ENCODE assay signal across 20 cellular contexts in genomic region chr5:39113354-39113953, GRCh38.
"Had no signal": no experiment of that assay in that cellular context is flagged by ENCODE, and none has a peak within 500 bp of the region (broad histone marks: within the 10 kb centered on the region; RNA-seq: fewer than 3 reads in every experiment).

No MANE protein-coding gene starts in this region.

- H3K4me1 ChIP-seq: lower lobe of right lung had no signal

- H3K4me3 Mint-ChIP-seq: activated naive CD4-positive, alpha-beta T cell treated with anti-CD3 and anti-CD28 coated beads, Interleukin-2, amount 10 ng/mL, durations not matched to agents 7 days and 5 days; activated T-helper 17 cell treated with anti-CD3 and anti-CD28 coated beads, Interleukin-2, amount 50 U/mL, for 72 hours; effector memory CD8-positive, alpha-beta T cell; naive thymus-derived CD8-positive, alpha-beta T cell; stimulated activated effector memory CD8-positive, alpha-beta T cell treated with anti-CD3 and anti-CD28 coated beads, Interleukin-12 subunit alpha, Interleukin-12 subunit beta, amount 100 ng/mL, for 72 hours had no signal

- H3K27ac ChIP-seq: adrenal gland, cardiac muscle cell, hepatocyte, lower lobe of right lung, ovary, stomach, upper lobe of left lung had no signal

- H3K9me3 ChIP-seq: adrenal gland, lower lobe of right lung, ovary, stomach, upper lobe of left lung had no signal

- H3K4me2 ChIP-seq: hepatocyte, smooth muscle cell had no signal

- H3K27me3 Mint-ChIP-seq: activated naive CD4-positive, alpha-beta T cell treated with anti-CD3 and anti-CD28 coated beads, Interleukin-2, amount 10 ng/mL, durations not matched to agents 7 days and 5 days; activated T-helper 17 cell treated with anti-CD3 and anti-CD28 coated beads, Interleukin-2, amount 50 U/mL, for 72 hours; effector memory CD8-positive, alpha-beta T cell; naive thymus-derived CD8-positive, alpha-beta T cell had no signal

- ATAC-seq: activated T-helper 17 cell treated with anti-CD3 and anti-CD28 coated beads, Interleukin-2, amount 50 U/mL, for 72 hours; effector memory CD8-positive, alpha-beta T cell; left cardiac atrium; lower lobe of right lung; naive thymus-derived CD8-positive, alpha-beta T cell; sciatic nerve; stimulated activated effector memory CD8-positive, alpha-beta T cell treated with anti-CD3 and anti-CD28 coated beads, Interleukin-12 subunit alpha, Interleukin-12 subunit beta, amount 100 ng/mL, for 72 hours had no signal

- H3K79me2 ChIP-seq: hepatocyte had no signal

- H3K4me3 ChIP-seq: adrenal gland, cardiac muscle cell, hepatocyte, lower lobe of right lung, ovary, smooth muscle cell, stomach, upper lobe of left lung had no signal

- H3K36me3 ChIP-seq: adrenal gland, cardiac muscle cell, ovary had no signal

- H3K27me3 ChIP-seq: adrenal gland, cardiac muscle cell, hepatocyte, ovary, stomach, upper lobe of left lung had no signal

- H3K27ac Mint-ChIP-seq: activated naive CD4-positive, alpha-beta T cell treated with anti-CD3 and anti-CD28 coated beads, Interleukin-2, amount 10 ng/mL, durations not matched to agents 7 days and 5 days; activated T-helper 17 cell treated with anti-CD3 and anti-CD28 coated beads, Interleukin-2, amount 50 U/mL, for 72 hours; stimulated activated effector memory CD8-positive, alpha-beta T cell treated with anti-CD3 and anti-CD28 coated beads, Interleukin-12 subunit alpha, Interleukin-12 subunit beta, amount 100 ng/mL, for 72 hours had no signal

- H3K9me3 Mint-ChIP-seq: activated naive CD4-positive, alpha-beta T cell treated with anti-CD3 and anti-CD28 coated beads, Interleukin-2, amount 10 ng/mL, durations not matched to agents 7 days and 5 days; activated T-helper 17 cell treated with anti-CD3 and anti-CD28 coated beads, Interleukin-2, amount 50 U/mL, for 72 hours; effector memory CD8-positive, alpha-beta T cell; naive thymus-derived CD8-positive, alpha-beta T cell; stimulated activated effector memory CD8-positive, alpha-beta T cell treated with anti-CD3 and anti-CD28 coated beads, Interleukin-12 subunit alpha, Interleukin-12 subunit beta, amount 100 ng/mL, for 72 hours had no signal

- H2AFZ ChIP-seq: hepatocyte had no signal

- DNase-seq: activated CD4-positive, alpha-beta T cell treated with anti-CD3 and anti-CD28 coated beads, Interleukin-2, amount 50 U/mL, for 4 hours; activated CD4-positive, CD25-positive, alpha-beta regulatory T cell treated with anti-CD3 and anti-CD28 coated beads, Interleukin-2, amount 50 U/mL, for 72 hours; activated naive CD4-positive, alpha-beta T cell treated with anti-CD3 and anti-CD28 coated beads, Interleukin-2, amount 10 ng/mL, durations not matched to agents 7 days and 5 days; activated T-cell treated with anti-CD3 and anti-CD28 coated beads for 4 hours; adrenal gland; effector memory CD8-positive, alpha-beta T cell; left cardiac atrium; lower lobe of right lung; naive thymus-derived CD8-positive, alpha-beta T cell; ovary; stimulated activated CD4-positive, alpha-beta T cell treated with anti-CD3 and anti-CD28 coated beads, Interleukin-4, amount 100 ng/mL, for 24 hours; stomach; T1000; upper lobe of left lung had no signal
